In genomic region chr1:53583903-53584210, GRCh38 we compare ENCODE assay signal across 14 cellular contexts.
"Had no signal": no experiment of that assay in that cellular context is flagged by ENCODE, and none has a peak within 500 bp of the region (broad histone marks: within the 10 kb centered on the region; RNA-seq: fewer than 3 reads in every experiment).

No MANE protein-coding gene starts in this region.

- H3K4me3 Mint-ChIP-seq: brain had no signal

- H3K9me3 ChIP-seq: esophagus muscularis mucosa, prostate gland, suprapubic skin, upper lobe of left lung had no signal

- H3K27ac ChIP-seq: esophagus muscularis mucosa, prostate gland, suprapubic skin, upper lobe of left lung had no signal

- ATAC-seq: left ventricle myocardium superior; stimulated activated naive CD8-positive, alpha-beta T cell treated with anti-CD3 and anti-CD28 coated beads, Interleukin-15, Interleukin-2, amounts not matched to agents 100 U/mL and 50 U/mL, for 24 hours had no signal

- H3K4me3 ChIP-seq: esophagus muscularis mucosa, prostate gland, suprapubic skin, upper lobe of left lung had no signal

- DNase-seq: activated CD4-positive, alpha-beta T cell treated with anti-CD3 and anti-CD28 coated beads, Interleukin-2, amount 50 U/mL, for 4 hours; activated naive CD4-positive, alpha-beta T cell treated with anti-CD3 and anti-CD28 coated beads, Interleukin-2, amount 50 U/mL, for 16 hours; amniotic stem cell; cerebellar nuclear complex; left ventricle myocardium superior; Right ventricle myocardium superior; stimulated activated CD4-positive, alpha-beta T cell treated with anti-CD3 and anti-CD28 coated beads, Interleukin-4, amount 100 ng/mL, for 1 hour; stimulated activated CD8-positive, alpha-beta memory T cell treated with anti-CD3 and anti-CD28 coated beads, Interleukin-4, amount 100 ng/mL, for 48 hours; stimulated activated naive CD8-positive, alpha-beta T cell treated with anti-CD3 and anti-CD28 coated beads, Interleukin-15, Interleukin-2, amounts not matched to agents 100 U/mL and 50 U/mL, for 24 hours had no signal

- H3K36me3 Mint-ChIP-seq: brain had no signal

- H3K27me3 ChIP-seq: esophagus muscularis mucosa, suprapubic skin, upper lobe of left lung had no signal

- H3K4me1 ChIP-seq: esophagus muscularis mucosa, prostate gland, suprapubic skin, upper lobe of left lung had no signal

- H3K36me3 ChIP-seq: esophagus muscularis mucosa, prostate gland, suprapubic skin, upper lobe of left lung had no signal
